ENCODE assay signal across 13 cellular contexts in the genomic region with DNA sequence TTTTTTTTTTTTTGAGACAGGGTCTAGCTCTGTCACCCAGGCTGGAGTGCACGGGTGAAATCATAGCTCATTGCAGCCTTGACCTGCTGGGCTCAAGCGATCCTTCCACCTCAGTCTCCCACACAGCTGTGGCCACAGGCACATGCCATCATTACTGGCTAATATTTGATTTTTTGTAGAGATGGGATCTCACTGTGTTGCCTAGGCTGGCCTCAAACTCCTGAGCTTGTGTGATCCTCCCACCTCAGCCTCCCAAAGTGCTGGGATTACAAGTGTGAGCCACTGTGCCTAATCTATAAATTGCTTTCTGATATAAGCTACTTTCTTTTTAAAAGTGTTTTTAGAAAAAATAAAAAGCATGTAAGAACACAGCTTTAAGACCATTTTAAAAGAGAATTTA. TPM values are rescaled to one million over a fixed set of nuclear protein-coding genes. Genes with fewer than 3 reads are reported as not detected.
DNase-seq lines count a peak whose midpoint lies in the region; ATAC-seq and TF ChIP-seq lines count a peak whose summit lies in the region.
"Had no signal": no experiment of that assay in that cellular context is flagged by ENCODE, and none has a peak within 500 bp of the region (broad histone marks: within the 10 kb centered on the region; RNA-seq: fewer than 3 reads in every experiment).

No MANE protein-coding gene starts in this region.

- no TSS peak for BruUV-seq in Caco-2 (replicated peaks; lab: Mats Ljungman, UMichigan)
- no TSS peak for BruUV-seq in Panc1 (replicated peaks; lab: Mats Ljungman, UMichigan)

- peak overlapping the region; percentile 97 for H3K27ac Mint-ChIP-seq in Caco-2 (ENCODE audit: unreplicated experiment)
- H3K27ac Mint-ChIP-seq in nephron, result peak overlapping the region in 2 of 3 experiments; percentile 76 to 83
- H3K27ac Mint-ChIP-seq: CD14-positive monocyte had no signal

- H3K36me3 ChIP-seq in Caco-2 (ENCODE audit: control insufficient read depth, insufficient read depth, low read length) (no peaks in the 10 kb centered on the region; the same call in 1 of the 2 replicates), Panc1 (ENCODE audit: control insufficient read depth, insufficient read depth, low read length) (no peaks in the 10 kb centered on the region)
- H3K36me3 ChIP-seq: HAP-1 had no signal

- no peak for ATAC-seq in Panc1
- no peak for ATAC-seq in foreskin keratinocyte

- CTCF ChIA-PET in Caco-2 (lab: Charles Lee), result interaction anchor here (0.6 kb wide), 1 partner anchor 38 kb away, joined by 4 read pairs; no protein-coding TSS in a partner anchor
- CTCF ChIA-PET in Panc1 (lab: Charles Lee), result interaction anchor here (0.5 to 0.6 kb wide), 2 partner anchors 8 to 254 kb away, joined by 5 to 8 read pairs; no protein-coding TSS in a partner anchor

- H3K4me3 Mint-ChIP-seq in Caco-2 (ENCODE audit: unreplicated experiment) (no peak overlapping the region), nephron (no peak overlapping the region)
- H3K4me3 Mint-ChIP-seq: CD14-positive monocyte; CD4-positive, alpha-beta memory T cell had no signal

- no peak overlapping the region for H3K4me3 ChIP-seq in Caco-2 (ENCODE audit: low read depth, low read length)
- no peak overlapping the region for H3K4me3 ChIP-seq in Panc1 (ENCODE audit: low read depth in 2 of 2, low read length in 2 of 2)
- H3K4me3 ChIP-seq: GM23248, HAP-1 had no signal

- H3K27me3 ChIP-seq in Caco-2 (replicated peaks; ENCODE audit: control insufficient read depth, insufficient read depth, low read length), result no peaks in the 10 kb centered on the region
- no peaks in the 10 kb centered on the region for H3K27me3 ChIP-seq in Panc1 (ENCODE audit: control insufficient read depth, insufficient read depth, low read length)
- H3K27me3 ChIP-seq in foreskin keratinocyte, result no peaks in the 10 kb centered on the region

- H3K4me1 ChIP-seq in Caco-2 (peaks cover 53% of the 10 kb centered on the region), Panc1 (ENCODE audit: control insufficient read depth, insufficient read depth, low read length) (peaks cover 36% of the 10 kb centered on the region), foreskin keratinocyte (peaks cover 20% of the 10 kb centered on the region)

- H3K27me3 Mint-ChIP-seq in Caco-2 (ENCODE audit: insufficient read depth, unreplicated experiment) (no peaks in the 10 kb centered on the region), nephron (ENCODE audit: low read depth) (peaks cover 18% of the 10 kb centered on the region)

- no peak for TF ChIP-seq CTCF in Caco-2 (IDR thresholded peaks at IDR 0.05; ENCODE audit: insufficient read depth in 1 of 2, low read depth in 1 of 2, low read length in 1 of 2, severe bottlenecking in 1 of 2, unreplicated experiment in 1 of 2)
- no peak for TF ChIP-seq CTCF in Panc1 (IDR thresholded peaks at IDR 0.05)
- no peak for TF ChIP-seq CTCF in nephron (IDR thresholded peaks at IDR 0.05; ENCODE audit: unreplicated experiment in 3 of 3)
- no peak for TF ChIP-seq CTCF in foreskin keratinocyte (conservative IDR thresholded peaks at IDR 0.05)

- DNase-seq in Caco-2 (no peak), Panc1 (ENCODE audit: low read depth, low spot score) (no peak), DMS114 treated with DMSO at 0.1 percent for 48 hours (lab: John Stamatoyannopoulos, UW; ENCODE audit: unreplicated experiment) (no peak), NCI-H2227 (lab: John Stamatoyannopoulos, UW; ENCODE audit: unreplicated experiment) (no peak), KG1 (lab: John Stamatoyannopoulos, UW) (no peak), foreskin keratinocyte (no peak)
- DNase-seq: AML-193; CD4-positive, alpha-beta memory T cell; DMS 273 treated with DMSO at 0.1 percent for 48 hours; GM23248 had no signal

- in situ Hi-C loops in Panc1 (cut with HindIII; ENCODE audit: low pct_unique_long_range_greater_than_20kb, low sequenced_read_pairs), result no loop called here

- H3K4me1 Mint-ChIP-seq in Caco-2 (ENCODE audit: low read depth, unreplicated experiment) (peaks cover 39% of the 10 kb centered on the region), nephron (peaks cover 40% of the 10 kb centered on the region)

- intact Hi-C loops in Caco-2 (cut with micrococcal nuclease; ENCODE audit: unreplicated experiment), result no loop called here
- intact Hi-C loops in Panc1 (cut with micrococcal nuclease; ENCODE audit: unreplicated experiment), result no loop called here

- no peaks in the 10 kb centered on the region for H3K9me3 ChIP-seq in Caco-2
- no peaks in the 10 kb centered on the region for H3K9me3 ChIP-seq in Panc1 (ENCODE audit: control insufficient read depth, insufficient read depth, low read depth, low read length)
- H3K9me3 ChIP-seq: HAP-1 had no signal

- H3K36me3 Mint-ChIP-seq in Caco-2 (ENCODE audit: insufficient read depth, unreplicated experiment) (peaks cover 16% of the 10 kb centered on the region), nephron (ENCODE audit: low read depth) (no peaks in the 10 kb centered on the region)
- H3K36me3 Mint-ChIP-seq: CD14-positive monocyte; CD4-positive, alpha-beta memory T cell had no signal

- POLR2A ChIA-PET in Caco-2 (lab: Charles Lee), result interaction anchor here (0.6 kb wide), 1 partner anchor 345 kb away, joined by 3 read pairs; no protein-coding TSS in a partner anchor
- POLR2A ChIA-PET in Panc1 (lab: Charles Lee), result interaction anchor here (0.6 kb wide), 1 partner anchor 66 kb away, joined by 8 read pairs; no protein-coding TSS in a partner anchor

- H3K9me3 Mint-ChIP-seq in Caco-2 (ENCODE audit: unreplicated experiment), result no peaks in the 10 kb centered on the region
- no peaks in the 10 kb centered on the region for H3K9me3 Mint-ChIP-seq in nephron
- H3K9me3 Mint-ChIP-seq: CD14-positive monocyte; CD4-positive, alpha-beta memory T cell had no signal

- peak overlapping the region; percentile 40; the same call in 1 of the 2 replicates for H3K27ac ChIP-seq in Panc1 (ENCODE audit: low read length)
- no peak overlapping the region for H3K27ac ChIP-seq in foreskin keratinocyte
- H3K27ac ChIP-seq: GM23248 had no signal

RNA-seq across cellular contexts. Expression of a gene that starts 56.5 kb away (rescaled TPM):
- total RNA-seq in Caco-2 (2022) (15.2 and 18.7 TPM in 2 replicates), Panc1 (2021; ENCODE audit: unreplicated experiment) (107 TPM), foreskin keratinocyte (14.1 and 14.6 TPM in 2 replicates)
- polyA plus RNA-seq in Panc1 (2012; ENCODE audit: insufficient read length), result 67.0 TPM
- 4.2 and 5.2 TPM in 2 replicates for polyA plus RNA-seq in foreskin keratinocyte
